ENCODE assay signal across 1 cellular context in genomic region chr4:140740422-140740821, GRCh38.
A peak's percentile ranks its signal among the peaks of the same experiment; 100 is the strongest.
TF ChIP-seq lines count a peak whose summit lies in the region.

No MANE protein-coding gene starts in this region.

TF ChIP-seq in HEK293, 187 proteins besides CTCF, POLR2A, EP300 and RAD21 (continued from another document):
- TF ChIP-seq PRDM10 (tag by site-specific recombination; IDR thresholded peaks at IDR 0.05) (0 out of 2 replicates have a peak, but pooled peaks have one; percentile 21), ZNF16 (tag by site-specific recombination; IDR thresholded peaks at IDR 0.05; ENCODE audit: low read depth) (no peak), ZNF692 (tag by site-specific recombination; IDR thresholded peaks at IDR 0.05) (0 out of 2 replicates have a peak, but pooled peaks have one; percentile 15), ZNF561 (tag by site-specific recombination; IDR thresholded peaks at IDR 0.05; ENCODE audit: borderline replicate concordance) (no peak), ZNF600 (tag by site-specific recombination; IDR thresholded peaks at IDR 0.05) (no peak), ZSCAN5A (tag by site-specific recombination; IDR thresholded peaks at IDR 0.05) (no peak), PATZ1 (tag by site-specific recombination; IDR thresholded peaks at IDR 0.05) (no peak), SP7 (tag by site-specific recombination; IDR thresholded peaks at IDR 0.05) (peak; percentile 68), ZNF544 (tag by site-specific recombination; IDR thresholded peaks at IDR 0.05) (no peak), ZNF121 (tag by site-specific recombination; IDR thresholded peaks at IDR 0.05) (no peak), ZNF404 (tag by site-specific recombination; IDR thresholded peaks at IDR 0.05) (no peak), ZNF513 (tag by site-specific recombination; IDR thresholded peaks at IDR 0.05) (no peak), ZNF184 (tag by site-specific recombination; IDR thresholded peaks at IDR 0.05) (no peak), ZNF664 (tag by site-specific recombination; IDR thresholded peaks at IDR 0.05) (no peak), ZBTB26 (tag by site-specific recombination; optimal IDR thresholded peaks at IDR 0.05) (no peak), ZNF629 (tag by site-specific recombination; IDR thresholded peaks at IDR 0.05) (no peak), ZNF785 (tag by site-specific recombination; IDR thresholded peaks at IDR 0.05) (no peak), ZNF645 (tag by site-specific recombination; IDR thresholded peaks at IDR 0.05) (no peak), ZBTB8A (tag by site-specific recombination; IDR thresholded peaks at IDR 0.05) (no peak), ZFP41 (tag by site-specific recombination; IDR thresholded peaks at IDR 0.05; ENCODE audit: borderline replicate concordance) (no peak), ZNF114 (tag by site-specific recombination; IDR thresholded peaks at IDR 0.05) (no peak), MEIS1 (CRISPR knock-in tag; IDR thresholded peaks at IDR 0.05; ENCODE audit: borderline replicate concordance) (no peak), ZNF366 (tag by site-specific recombination; conservative IDR thresholded peaks at IDR 0.05) (no peak), ZBTB7A (tag by site-specific recombination; IDR thresholded peaks at IDR 0.05; ENCODE audit: low read depth) (no peak), ZNF585B (tag by site-specific recombination; IDR thresholded peaks at IDR 0.05) (no peak)
TF ChIP-seq in HEK293: peak in this region for 5.
